ENCODE assay signal across 18 cellular contexts in the genomic region with DNA sequence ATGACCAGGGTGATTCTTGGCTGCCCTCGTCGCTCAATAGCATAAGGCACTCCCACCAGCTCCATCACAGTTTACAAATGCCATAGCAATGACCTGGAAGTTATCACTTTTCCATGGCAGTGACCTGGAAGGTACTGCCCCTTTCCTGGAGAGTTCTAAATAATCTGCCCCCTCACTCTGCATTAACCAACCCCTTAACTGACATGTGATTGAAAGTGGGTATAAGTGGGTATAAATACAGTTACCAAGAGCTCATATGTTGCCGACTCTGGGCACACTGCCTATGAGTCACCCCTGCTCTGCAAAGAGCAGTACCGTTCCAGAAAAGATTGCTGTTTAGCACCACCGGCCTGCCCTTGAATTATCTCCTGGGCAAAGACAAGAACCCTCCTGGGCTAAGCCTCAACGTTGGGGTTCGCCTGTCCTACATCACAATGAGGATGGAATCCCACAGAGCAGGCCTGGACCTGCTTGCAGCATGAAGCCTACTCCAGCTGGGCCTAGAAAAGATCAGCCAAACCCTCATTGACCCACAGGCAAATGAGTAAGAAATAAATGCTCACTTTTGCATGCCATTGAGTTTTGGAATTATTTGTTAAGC.
DNase-seq lines count a peak whose midpoint lies in the region; ATAC-seq and FAIRE-seq lines count a peak whose summit lies in the region.
"Had no signal": no experiment of that assay in that cellular context is flagged by ENCODE, and none has a peak within 500 bp of the region (broad histone marks: within the 10 kb centered on the region; RNA-seq: fewer than 3 reads in every experiment).

No MANE protein-coding gene starts in this region.

- FAIRE-seq in RCC 7860 (lab: Jason Lieb, UNC), result no peak
- FAIRE-seq: GM18507, GM19239 had no signal

- no peaks in the 10 kb centered on the region for H3K36me3 ChIP-seq in neuronal stem cell (replicated peaks in 1 of 2; ENCODE audit: control insufficient read depth in 2 of 2, insufficient read depth in 2 of 2, low read length in 2 of 2)
- H3K36me3 ChIP-seq: ascending aorta, esophagus muscularis mucosa had no signal

- no peak overlapping the region for H3K4me2 ChIP-seq in neuronal stem cell (ENCODE audit: insufficient read depth, low read length, poor library complexity, severe bottlenecking)

- H3K79me1 ChIP-seq in neuronal stem cell (ENCODE audit: low read depth, low read length), result no peaks in the 10 kb centered on the region

- H3K4me3 ChIP-seq in neuronal stem cell (ENCODE audit: low read length in 2 of 2), result no peak overlapping the region
- H3K4me3 ChIP-seq: ascending aorta, esophagus muscularis mucosa had no signal

- H2BK5ac ChIP-seq in neuronal stem cell (ENCODE audit: low read length), result no peak overlapping the region

- peaks cover 0 to 19% (median 0%) of the 10 kb centered on the region in 3 experiments for H3K27me3 ChIP-seq in neuronal stem cell (ENCODE audit: control insufficient read depth in 3 of 3, insufficient read depth in 3 of 3, low read depth in 1 of 3, low read length in 3 of 3)
- H3K27me3 ChIP-seq: ascending aorta had no signal

- H4K8ac ChIP-seq in neuronal stem cell (ENCODE audit: low read depth, low read length), result no peak overlapping the region

- H3K23ac ChIP-seq in neuronal stem cell (ENCODE audit: low read depth, low read length, poor library complexity), result no peak overlapping the region

- H2AFZ ChIP-seq in neuronal stem cell (ENCODE audit: low read length), result no peak overlapping the region

- H2BK15ac ChIP-seq in neuronal stem cell (ENCODE audit: low read length), result no peak overlapping the region

- H2AK5ac ChIP-seq in neuronal stem cell (ENCODE audit: low read depth, low read length), result no peak overlapping the region

- no peak overlapping the region for H4K91ac ChIP-seq in neuronal stem cell (ENCODE audit: low read depth, low read length, poor library complexity)

- no peak overlapping the region for H3K9ac ChIP-seq in neuronal stem cell (ENCODE audit: low read depth, low read length, poor library complexity)

- ATAC-seq in HG02678 (IDR thresholded peaks at IDR 0.05; ENCODE audit: unreplicated experiment) (no peak), GM19452 (IDR thresholded peaks at IDR 0.05; ENCODE audit: unreplicated experiment) (no peak), GM19328 (IDR thresholded peaks at IDR 0.05; ENCODE audit: unreplicated experiment) (no peak)

- H2BK12ac ChIP-seq in neuronal stem cell (ENCODE audit: low read length), result no peak overlapping the region

- H2BK120ac ChIP-seq in neuronal stem cell (ENCODE audit: low read depth, low read length), result no peak overlapping the region

- no peak overlapping the region for H3K14ac ChIP-seq in neuronal stem cell (ENCODE audit: low read length)

- H3K27ac ChIP-seq in neuronal stem cell (replicated peaks; ENCODE audit: low read length), result no peak overlapping the region
- H3K27ac ChIP-seq: ascending aorta, esophagus muscularis mucosa had no signal

- H3K4ac ChIP-seq in neuronal stem cell (ENCODE audit: low read length), result no peak overlapping the region

- H3K18ac ChIP-seq in neuronal stem cell (ENCODE audit: low read length), result peak overlapping the region; percentile 62

- peaks cover 0 to 1% of the 10 kb centered on the region in 2 donors for H3K4me1 ChIP-seq in neuronal stem cell (ENCODE audit: control insufficient read depth in 2 of 2, insufficient read depth in 1 of 2, low read depth in 1 of 2, low read length in 2 of 2)
- H3K4me1 ChIP-seq: ascending aorta, esophagus muscularis mucosa had no signal

- H3K9me3 ChIP-seq in neuronal stem cell (replicated peaks in 1 of 2; ENCODE audit: control insufficient read depth in 2 of 2, insufficient read depth in 1 of 2, low read depth in 1 of 2, low read length in 2 of 2), result peaks cover 2% of the 10 kb centered on the region in 2 donors
- H3K9me3 ChIP-seq: ascending aorta, esophagus muscularis mucosa had no signal

- peak; percentile 35 for DNase-seq in Daoy (ENCODE audit: low read depth)
- peak; percentile 28 for DNase-seq in LHCN-M2 (ENCODE audit: low read depth)
- DNase-seq in astrocyte of the hippocampus (ENCODE audit: low read depth, low spot score), result peak; percentile 69
- no peak for DNase-seq in neuronal stem cell (ENCODE audit: low spot score)
- DNase-seq in RCC 7860 (ENCODE audit: low spot score), result no peak
- DNase-seq: activated CD4-positive, alpha-beta T cell treated with anti-CD3 and anti-CD28 coated beads for 4 hours; activated CD8-positive, alpha-beta memory T cell treated with anti-CD3 and anti-CD28 coated beads, Interleukin-2, amount 50 U/mL, for 4 hours; activated gamma-delta T cell treated with Interleukin-2 at 50 U/mL for 16 hours; dermis blood vessel endothelial cell; kidney glomerular epithelial cell; T-helper 9 cell had no signal

- WGBS in neuronal stem cell (ENCODE audit: extremely low coverage in 2 of 2, insufficient read length in 2 of 2, insufficient replicate concordance in 1 of 2), 2 donors, result no CpG with 5 or more reads among the region's 7 CpGs

Comparison
In these comparisons a context has a peak if more than half of its experiments do, and no peak if none do; other contexts are left out.
1. DNase-seq: peak in Daoy (single experiment), LHCN-M2 (single experiment) and astrocyte of the hippocampus (single experiment); none in neuronal stem cell (single experiment) and RCC 7860 (single experiment).